8 cellular contexts compared by ENCODE assay signal in the genomic region with DNA sequence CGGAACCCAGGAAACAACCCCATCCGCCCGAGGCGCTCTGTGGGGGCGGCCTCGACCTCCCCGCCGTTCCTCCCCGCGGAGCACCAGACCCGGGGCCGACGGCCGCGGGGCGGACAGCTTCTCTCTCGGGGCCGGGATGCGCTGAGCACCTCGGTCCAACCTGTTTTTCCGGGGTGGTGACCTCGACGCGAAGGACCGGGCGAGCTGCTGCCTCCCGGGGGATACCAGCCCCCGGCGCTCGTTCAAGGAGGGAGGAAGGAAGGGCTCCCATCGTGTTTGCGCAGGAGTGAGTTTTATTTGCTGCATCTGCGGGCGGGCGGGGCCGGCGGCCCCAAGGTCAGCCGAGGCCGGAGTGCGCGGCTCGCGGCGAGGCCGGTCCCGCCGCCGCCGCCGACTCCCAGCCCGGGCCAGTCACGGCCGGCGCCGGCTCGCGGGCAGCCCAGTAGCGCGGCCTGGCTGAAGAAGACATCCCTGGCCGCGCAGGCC. TPM values are rescaled to one million over a fixed set of nuclear protein-coding genes. Genes with fewer than 3 reads are reported as not detected.
DNase-seq lines count a peak whose midpoint lies in the region; ATAC-seq, FAIRE-seq and TF ChIP-seq lines count a peak whose summit lies in the region.

No MANE protein-coding gene starts in this region.

- TF ChIP-seq CTCF in MCF 10A (IDR thresholded peaks at IDR 0.05; ENCODE audit: unreplicated experiment) (no peak), kidney (IDR thresholded peaks at IDR 0.05; ENCODE audit: borderline replicate concordance, extremely low read depth, insufficient read depth) (no peak)

- DNase-seq in ACHN = peak; percentile 41
- peak in 4 of 5 experiments; percentile 20 to 52 (median 27) for DNase-seq in T-helper 2 cell
- no peak for DNase-seq in MCF 10A (ENCODE audit: unreplicated experiment)
- DNase-seq in kidney = peak; percentile 84
- DNase-seq in stimulated activated CD4-positive, alpha-beta T cell treated with anti-CD3 and anti-CD28 coated beads, Interleukin-4, amount 100 ng/mL, for 24 hours = peak; percentile 41
- DNase-seq in RCC 7860 (ENCODE audit: low spot score) = no peak

- peaks cover 5 to 13% of the 10 kb centered on the region in 2 donors for H3K36me3 ChIP-seq in kidney (ENCODE audit: control insufficient read depth in 1 of 2, insufficient read depth in 2 of 2, low read length in 2 of 2)

- peak overlapping the region; percentile 96 for H3K27ac Mint-ChIP-seq in MCF 10A (ENCODE audit: low read depth, unreplicated experiment)

- no peaks in the 10 kb centered on the region for H3K9me3 Mint-ChIP-seq in MCF 10A (ENCODE audit: unreplicated experiment)

- FAIRE-seq in kidney (lab: Jason Lieb, UNC) (no peak), RCC 7860 (lab: Jason Lieb, UNC) (no peak)

- intact Hi-C loops in MCF 10A (cut with micrococcal nuclease) (loop anchor here (2.0 to 5.0 kb wide), 3 partner anchors 46 to 286 kb away; a partner anchor contains a TSS), kidney (cut with DNase I) (no loop called here)

- peak overlapping the region; percentile 96 to 97 for H3K27ac ChIP-seq in kidney (ENCODE audit: low read depth in 2 of 2, low read length in 2 of 2)

- ATAC-seq in GM18909 (IDR thresholded peaks at IDR 0.05; ENCODE audit: poor library complexity, unreplicated experiment) (peak; percentile 47), HG03139 (IDR thresholded peaks at IDR 0.05; ENCODE audit: unreplicated experiment) (peak; percentile 37)

- H3K27me3 Mint-ChIP-seq in MCF 10A (ENCODE audit: insufficient read depth, unreplicated experiment) = no peaks in the 10 kb centered on the region

- peak overlapping the region; percentile 74 for H3K4me3 Mint-ChIP-seq in MCF 10A (ENCODE audit: unreplicated experiment)

- H3K4me1 ChIP-seq in kidney (ENCODE audit: control insufficient read depth in 1 of 2, insufficient read depth in 1 of 2, low read depth in 1 of 2, low read length in 2 of 2) = peaks cover 11 to 18% of the 10 kb centered on the region in 2 donors

- BruUV-seq in MCF 10A (replicated peaks; lab: Mats Ljungman, UMichigan) = no TSS peak

- peaks cover 44% of the 10 kb centered on the region for H3K36me3 Mint-ChIP-seq in MCF 10A (ENCODE audit: insufficient read depth, unreplicated experiment)

- peak overlapping the region; percentile 76 to 91 for H3K4me3 ChIP-seq in kidney (ENCODE audit: low read length in 2 of 2)

- POLR2A ChIA-PET in MCF 10A (lab: Yijun Ruan, JAX) = interaction anchor here (0.6 to 3.6 kb wide), 23 partner anchors 10 to 1394 kb away, joined by 3 to 32 read pairs (median 3); a partner anchor contains a TSS

- in situ Hi-C loops in ACHN (cut with HindIII; ENCODE audit: low pct_ligation_motif_present, low pct_unique_long_range_greater_than_20kb, low sequenced_read_pairs) = no loop called here

- CTCF ChIA-PET in MCF 10A (lab: Yijun Ruan, JAX) = interaction anchor here (0.6 to 2.6 kb wide), 10 partner anchors 10 to 1192 kb away, joined by 3 to 11 read pairs (median 4); no protein-coding TSS in a partner anchor

- H3K9ac ChIP-seq in kidney (ENCODE audit: low read length in 2 of 2) = peak overlapping the region; percentile 77 to 86

- H3K9me3 ChIP-seq in kidney (ENCODE audit: control insufficient read depth in 1 of 2, low read length in 2 of 2) = no peaks in the 10 kb centered on the region

- H3K4me1 Mint-ChIP-seq in MCF 10A (ENCODE audit: insufficient read depth, unreplicated experiment) = peaks cover 12% of the 10 kb centered on the region

RNA-seq across cellular contexts. Expression of a gene that starts 0.5 kb away (rescaled TPM):
- 64.7 and 64.8 TPM in 2 replicates for total RNA-seq in MCF 10A (2022)
- 54.4 TPM for total RNA-seq in kidney
- 47.3 TPM for polyA plus RNA-seq in kidney (ENCODE audit: insufficient read depth, low read depth, low replicate concordance)

Comparison
In these comparisons a context has a peak if more than half of its experiments do, and no peak if none do; other contexts are left out.
1. DNase-seq: peak in ACHN (single experiment), T-helper 2 cell (4 of 5), kidney (single experiment) and stimulated activated CD4-positive, alpha-beta T cell treated with anti-CD3 and anti-CD28 coated beads, Interleukin-4, amount 100 ng/mL, for 24 hours (single experiment); none in MCF 10A (single experiment) and RCC 7860 (single experiment).